Comparison of ENCODE assay signal across 1 cellular context in the genomic region with DNA sequence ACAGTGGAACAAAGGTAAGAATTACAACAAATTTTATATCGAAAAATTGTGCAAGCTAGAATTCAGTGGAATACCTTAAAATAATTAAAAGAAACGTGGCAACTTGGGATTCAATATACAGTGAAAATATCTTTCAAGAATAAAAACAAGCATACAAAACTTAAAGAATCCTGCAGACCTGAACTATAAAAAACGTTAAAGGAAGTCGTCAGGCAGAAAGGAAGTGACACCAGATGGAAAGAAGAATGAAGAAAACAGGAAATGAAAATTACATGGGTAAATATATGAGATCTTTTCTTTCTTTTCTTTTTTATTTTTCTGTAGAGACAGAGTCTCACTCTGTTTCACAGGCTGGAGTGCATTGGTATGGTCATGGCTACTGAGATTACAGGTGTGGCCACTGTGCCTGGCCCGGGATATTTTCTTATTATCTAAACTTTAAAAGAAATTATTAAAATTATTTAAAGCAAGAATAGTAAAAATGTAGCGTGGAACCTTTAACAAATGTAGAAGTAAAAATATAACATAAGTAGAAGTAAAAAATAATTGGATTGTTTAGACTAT.
TF ChIP-seq lines count a peak whose summit lies in the region.

No MANE protein-coding gene starts in this region.

TF ChIP-seq in K562, 482 proteins besides CTCF, POLR2A, EP300 and RAD21:
- TF ChIP-seq HLTF (IDR thresholded peaks at IDR 0.05) (no peak), GABPA (tag; conservative IDR thresholded peaks at IDR 0.05; ENCODE audit: low read depth) (peak; percentile 29; the same call in 1 of the 2 replicates)
